Comparison of ENCODE assay signal across 19 cellular contexts in the genomic region with DNA sequence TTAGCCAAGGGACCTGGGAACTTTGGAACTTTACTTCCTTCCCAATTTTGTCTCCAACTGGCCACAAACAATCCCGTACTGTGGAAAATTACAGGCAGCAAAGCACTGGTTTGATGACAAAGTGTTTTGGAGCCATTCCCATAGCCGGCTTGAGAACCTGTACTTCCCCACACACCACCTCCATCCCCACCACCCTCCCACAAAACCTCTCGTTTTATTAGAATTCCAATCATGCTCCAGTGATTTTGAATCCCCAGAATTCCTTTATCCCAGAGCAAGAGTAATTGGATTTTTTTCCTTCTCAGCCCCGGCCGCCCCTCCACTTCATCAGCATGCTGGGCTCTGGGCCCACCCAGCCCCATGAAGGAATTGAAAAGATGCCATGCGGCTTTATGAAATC.
DNase-seq lines count a peak whose midpoint lies in the region; ATAC-seq and TF ChIP-seq lines count a peak whose summit lies in the region.
"Had no signal": no experiment of that assay in that cellular context is flagged by ENCODE, and none has a peak within 500 bp of the region (broad histone marks: within the 10 kb centered on the region; RNA-seq: fewer than 3 reads in every experiment).

No MANE protein-coding gene starts in this region.

- intact Hi-C loops in adrenal gland (cut with DNase I): no loop called here

- H4K20me1 ChIP-seq in osteoblast (ENCODE audit: insufficient read depth, low read length): no peaks in the 10 kb centered on the region

- no peak for TF ChIP-seq POLR2A in adrenal gland (IDR thresholded peaks at IDR 0.05)
- TF ChIP-seq POLR2A in tibial nerve (IDR thresholded peaks at IDR 0.05): no peak

- peak overlapping the region; percentile 45 for H2AFZ ChIP-seq in osteoblast (ENCODE audit: low read length)

- H3K4me1 ChIP-seq in osteoblast (ENCODE audit: insufficient read depth, low read length) (peaks cover 26% of the 10 kb centered on the region), adrenal gland (replicated peaks in 1 of 2) (no peaks in the 10 kb centered on the region), tibial nerve (no peaks in the 10 kb centered on the region)
- H3K4me1 ChIP-seq: Caco-2 had no signal

- H3K27me3 ChIP-seq in osteoblast (ENCODE audit: insufficient read depth, low read length): no peaks in the 10 kb centered on the region
- H3K27me3 ChIP-seq in adrenal gland: no peaks in the 10 kb centered on the region
- no peaks in the 10 kb centered on the region for H3K27me3 ChIP-seq in tibial nerve

- no peak for ATAC-seq in GM18511 (IDR thresholded peaks at IDR 0.05; ENCODE audit: unreplicated experiment)
- ATAC-seq: activated CD8-positive, alpha-beta memory T cell treated with anti-CD3 and anti-CD28 coated beads, Interleukin-2, amount 10 ng/mL, durations not matched to agents 7 days and 5 days; natural killer cell had no signal

- H3K36me3 ChIP-seq in osteoblast (ENCODE audit: insufficient read depth, low read length) (no peaks in the 10 kb centered on the region), adrenal gland (replicated peaks in 1 of 2) (no peaks in the 10 kb centered on the region), tibial nerve (peaks cover 0 to 2% (median 0%) of the 10 kb centered on the region in 3 donors)

- H3K79me2 ChIP-seq in osteoblast (ENCODE audit: insufficient read depth, low read length): no peaks in the 10 kb centered on the region

- DNase-seq in Ammon's horn (ENCODE audit: low spot score): peak; percentile 57
- peak; percentile 55 for DNase-seq in LoVo (ENCODE audit: low spot score)
- DNase-seq in astrocyte of the hippocampus (ENCODE audit: low read depth, low spot score): peak; percentile 92
- no peak for DNase-seq in osteoblast (ENCODE audit: insufficient read length, low spot score, missing footprints)
- no peak for DNase-seq in middle frontal gyrus (ENCODE audit: extremely low spot score, low spot score)
- DNase-seq in adrenal gland: no peak
- no peak for DNase-seq in tibial nerve (ENCODE audit: low spot score in 2 of 2)
- DNase-seq: activated CD4-positive, CD25-positive, alpha-beta regulatory T cell; activated CD8-positive, alpha-beta memory T cell treated with anti-CD3 and anti-CD28 coated beads, Interleukin-2, amount 10 ng/mL, durations not matched to agents 7 days and 5 days; activated effector memory CD4-positive, alpha-beta T cell treated with anti-CD3 and anti-CD28 coated beads, Interleukin-2, amount 50 U/mL, for 16 hours; Caco-2; GF-D8; HCEC 1CT; MV-4-11; natural killer cell; NCI-H2081 treated with DMSO at 0.1 percent for 48 hours had no signal

- TF ChIP-seq EP300 in tibial nerve (IDR thresholded peaks at IDR 0.05): no peak

- H3K27ac ChIP-seq in osteoblast (ENCODE audit: low read depth, low read length) (peak overlapping the region; percentile 24), adrenal gland (no peak overlapping the region), tibial nerve (no peak overlapping the region)
- H3K27ac ChIP-seq: coronary artery had no signal

- no peak overlapping the region for H3K4me2 ChIP-seq in osteoblast (ENCODE audit: insufficient read depth, low read length)

- H3K9me3 ChIP-seq in osteoblast (ENCODE audit: low read depth, low read length): no peaks in the 10 kb centered on the region
- no peaks in the 10 kb centered on the region for H3K9me3 ChIP-seq in adrenal gland (replicated peaks in 1 of 3)
- no peaks in the 10 kb centered on the region for H3K9me3 ChIP-seq in tibial nerve
- H3K9me3 ChIP-seq: Caco-2 had no signal

- no peak overlapping the region for H3K4me3 ChIP-seq in osteoblast (ENCODE audit: insufficient read depth, low read length)
- H3K4me3 ChIP-seq in adrenal gland: no peak overlapping the region
- no peak overlapping the region for H3K4me3 ChIP-seq in tibial nerve
- H3K4me3 ChIP-seq: coronary artery, lung had no signal

- 69 to 85% (median 72%) methylated on average over 6 of the region's 6 CpGs for WGBS in adrenal gland, 4 donors
- WGBS in tibial nerve, 2 donors: 62 to 65% methylated on average over 6 of the region's 6 CpGs

- TF ChIP-seq CTCF in osteoblast (IDR thresholded peaks at IDR 0.05; ENCODE audit: extremely low read depth, low read depth, low read length) (no peak), adrenal gland (IDR thresholded peaks at IDR 0.05) (no peak), tibial nerve (IDR thresholded peaks at IDR 0.05) (no peak)

Comparison
In these comparisons a context has a peak if more than half of its experiments do, and no peak if none do; other contexts are left out.
1. DNase-seq: peak in Ammon's horn (single experiment), LoVo (single experiment) and astrocyte of the hippocampus (single experiment); none in osteoblast (single experiment), middle frontal gyrus (single experiment), adrenal gland (0 of 7) and tibial nerve (0 of 2).